12 cellular contexts compared by ENCODE assay signal in genomic region chr5:134247411-134247810, GRCh38. TPM values are rescaled to one million over a fixed set of nuclear protein-coding genes. Genes with fewer than 3 reads are reported as not detected.
DNase-seq lines count a peak whose midpoint lies in the region; ATAC-seq, FAIRE-seq and TF ChIP-seq lines count a peak whose summit lies in the region.
"Had no signal": no experiment of that assay in that cellular context is flagged by ENCODE, and none has a peak within 500 bp of the region (broad histone marks: within the 10 kb centered on the region; RNA-seq: fewer than 3 reads in every experiment).

No MANE protein-coding gene starts in this region.

- no peaks in the 10 kb centered on the region for H3K36me3 ChIP-seq in astrocyte (ENCODE audit: insufficient read depth, low read length)

- H3K4me2 ChIP-seq in astrocyte (ENCODE audit: low read length) = peak overlapping the region; percentile 69

- no peaks in the 10 kb centered on the region for H4K20me1 ChIP-seq in astrocyte (ENCODE audit: insufficient read depth, low read length)

- no peak overlapping the region for H3K4me3 Mint-ChIP-seq in astrocyte (ENCODE audit: unreplicated experiment)
- H3K4me3 Mint-ChIP-seq: CD4-positive, alpha-beta T cell; nephron progenitor cell had no signal

- no peaks in the 10 kb centered on the region for H3K27me3 Mint-ChIP-seq in astrocyte (ENCODE audit: low read depth, unreplicated experiment)
- H3K27me3 Mint-ChIP-seq: CD4-positive, alpha-beta T cell had no signal

- peaks cover 32% of the 10 kb centered on the region for H3K4me1 ChIP-seq in astrocyte (ENCODE audit: insufficient read depth, low read length)

- in situ Hi-C loops in ACHN (cut with HindIII; ENCODE audit: low pct_ligation_motif_present, low pct_unique_long_range_greater_than_20kb, low sequenced_read_pairs) = no loop called here

- FAIRE-seq in HTR-8/SVneo (lab: Jason Lieb, UNC) (peak; percentile 44), astrocyte (lab: Jason Lieb, UNC) (peak; percentile 90)
- FAIRE-seq: TTC549 had no signal

- H3K9me3 ChIP-seq in astrocyte (ENCODE audit: insufficient read depth, low read depth, low read length) = no peaks in the 10 kb centered on the region

- H3K4me1 Mint-ChIP-seq in astrocyte (ENCODE audit: low read depth, unreplicated experiment) = peaks cover 33% of the 10 kb centered on the region

- ATAC-seq in HG03159 (IDR thresholded peaks at IDR 0.05; ENCODE audit: unreplicated experiment) = no peak

- no peak for TF ChIP-seq CTCF in astrocyte (IDR thresholded peaks at IDR 0.05; ENCODE audit: insufficient read depth, low read depth, low read length)

- H3K9me3 Mint-ChIP-seq in astrocyte (ENCODE audit: unreplicated experiment) = no peaks in the 10 kb centered on the region
- H3K9me3 Mint-ChIP-seq: CD4-positive, alpha-beta T cell; nephron progenitor cell had no signal

- H3K9ac ChIP-seq in astrocyte (ENCODE audit: low read length) = peak overlapping the region; percentile 26

- H3K4me3 ChIP-seq in astrocyte (ENCODE audit: insufficient read depth, low read depth, low read length) = peak overlapping the region; percentile 9

- H3K27ac Mint-ChIP-seq in astrocyte (ENCODE audit: unreplicated experiment) = peak overlapping the region; percentile 89
- H3K27ac Mint-ChIP-seq: CD4-positive, alpha-beta T cell; nephron progenitor cell had no signal

- DNase-seq in ACHN (peak; percentile 78), HTR-8/SVneo (ENCODE audit: insufficient read length, low spot score) (peak; percentile 75), astrocyte (ENCODE audit: low read depth) (peak; percentile 94), iris pigment epithelial cell (ENCODE audit: low read depth) (peak; percentile 97), COLO668 (lab: John Stamatoyannopoulos, UW; ENCODE audit: unreplicated experiment) (no peak)
- no peak for DNase-seq in stimulated activated CD4-positive, alpha-beta T cell treated with anti-CD3 and anti-CD28 coated beads, Interleukin-4, amount 100 ng/mL, for 4 hours
- DNase-seq in activated effector memory CD4-positive, alpha-beta T cell treated with anti-CD3 and anti-CD28 coated beads, Interleukin-2, amount 50 U/mL, for 16 hours = no peak
- DNase-seq: CD4-positive, alpha-beta T cell; NCI-H345; nephron progenitor cell had no signal

- no peaks in the 10 kb centered on the region for H3K79me2 ChIP-seq in astrocyte (ENCODE audit: insufficient read depth, low read length)

- peak overlapping the region; percentile 59 for H3K27ac ChIP-seq in astrocyte (ENCODE audit: low read depth, low read length)

- H2AFZ ChIP-seq in astrocyte (ENCODE audit: low read depth, low read length) = no peak overlapping the region

- H3K27me3 ChIP-seq in astrocyte (ENCODE audit: insufficient read depth, low read length) = no peaks in the 10 kb centered on the region

- no peaks in the 10 kb centered on the region for H3K36me3 Mint-ChIP-seq in astrocyte (ENCODE audit: low read depth, unreplicated experiment)

RNA-seq across cellular contexts. Expression of gene PPP2CA, which starts 21.5 kb away (rescaled TPM):
- 172 and 180 TPM in 2 replicates for total RNA-seq in astrocyte

Comparison
In these comparisons a context has a peak if more than half of its experiments do, and no peak if none do; other contexts are left out.
1. DNase-seq: peak in ACHN (single experiment), HTR-8/SVneo (single experiment), astrocyte (single experiment) and iris pigment epithelial cell (single experiment); none in stimulated activated CD4-positive, alpha-beta T cell treated with anti-CD3 and anti-CD28 coated beads, Interleukin-4, amount 100 ng/mL, for 4 hours (0 of 2), activated effector memory CD4-positive, alpha-beta T cell treated with anti-CD3 and anti-CD28 coated beads, Interleukin-2, amount 50 U/mL, for 16 hours (single experiment) and COLO668 (single experiment).